ENCODE assay signal across 15 cellular contexts in the genomic region with DNA sequence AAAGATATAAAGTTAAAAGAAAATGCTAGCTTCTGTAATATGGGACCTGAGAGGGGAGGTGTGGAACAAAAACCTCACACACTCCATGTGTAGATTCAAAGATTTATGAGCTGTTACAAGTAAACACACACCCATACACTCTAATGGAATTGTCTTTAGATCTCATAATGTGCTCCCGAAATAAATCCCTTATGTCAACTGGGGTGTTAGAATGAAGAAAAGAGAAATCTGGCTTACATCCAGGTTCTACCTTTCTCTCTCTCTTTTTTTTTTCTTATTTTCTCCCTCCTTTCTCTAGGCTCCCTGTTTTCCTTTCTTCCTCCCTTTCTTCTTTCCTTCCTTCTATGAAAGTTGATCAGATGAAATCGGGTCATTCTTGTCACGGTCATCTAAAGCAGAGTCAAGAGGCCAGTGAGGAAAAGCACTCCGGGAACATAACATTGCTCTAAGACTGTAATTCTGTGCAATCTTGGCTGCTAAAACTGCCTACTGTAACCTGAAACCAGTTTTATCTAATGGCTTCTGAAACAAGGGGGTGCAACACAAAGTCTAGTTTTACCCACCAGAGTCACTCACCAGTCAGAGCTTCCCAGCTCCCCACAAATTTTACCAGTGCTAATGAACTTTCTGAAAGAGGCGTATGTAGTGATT.
DNase-seq lines count a peak whose midpoint lies in the region; TF ChIP-seq lines count a peak whose summit lies in the region.
"Had no signal": no experiment of that assay in that cellular context is flagged by ENCODE, and none has a peak within 500 bp of the region (broad histone marks: within the 10 kb centered on the region; RNA-seq: fewer than 3 reads in every experiment).

No MANE protein-coding gene starts in this region.

- DNase-seq in Calu3 (no peak), LoVo (ENCODE audit: low spot score) (peak; percentile 17), NCI-H82 treated with DMSO at 0.1 percent for 48 hours (lab: John Stamatoyannopoulos, UW; ENCODE audit: unreplicated experiment) (peak; percentile 99), iris pigment epithelial cell (ENCODE audit: low read depth) (peak; percentile 83), activated T-cell treated with anti-CD3 and anti-CD28 coated beads for 4 hours (no peak), OCI-M2 (lab: John Stamatoyannopoulos, UW; ENCODE audit: unreplicated experiment) (no peak)
- no peak for DNase-seq in activated CD4-positive, alpha-beta T cell treated with anti-CD3 and anti-CD28 coated beads for 1 hour
- DNase-seq in activated CD4-positive, alpha-beta memory T cell treated with anti-CD3 and anti-CD28 coated beads, Interleukin-2, amount 10 ng/mL, durations not matched to agents 7 days and 5 days = no peak
- DNase-seq: activated CD8-positive, alpha-beta T cell treated with anti-CD3 and anti-CD28 coated beads for 36 hours; activated gamma-delta T cell treated with Interleukin-2 at 50 U/mL for 16 hours; immature natural killer cell; naive thymus-derived CD4-positive, alpha-beta T cell; RPMI8226; small intestine; upper lobe of left lung had no signal

- no TSS peak for BruUV-seq in Calu3 (replicated peaks; lab: Mats Ljungman, UMichigan)

- H3K27ac Mint-ChIP-seq in Calu3 (ENCODE audit: unreplicated experiment) = no peak overlapping the region
- H3K27ac Mint-ChIP-seq in activated CD4-positive, alpha-beta memory T cell treated with anti-CD3 and anti-CD28 coated beads, Interleukin-2, amount 10 ng/mL, durations not matched to agents 7 days and 5 days = no peak overlapping the region
- H3K27ac Mint-ChIP-seq: activated CD8-positive, alpha-beta T cell treated with anti-CD3 and anti-CD28 coated beads for 36 hours; immature natural killer cell; naive thymus-derived CD4-positive, alpha-beta T cell had no signal

- H3K9me3 Mint-ChIP-seq in Calu3 (ENCODE audit: low read depth, unreplicated experiment) = no peaks in the 10 kb centered on the region
- H3K9me3 Mint-ChIP-seq in activated CD4-positive, alpha-beta memory T cell treated with anti-CD3 and anti-CD28 coated beads, Interleukin-2, amount 10 ng/mL, durations not matched to agents 7 days and 5 days = peaks cover 12% of the 10 kb centered on the region

- H3K27me3 Mint-ChIP-seq in Calu3 (ENCODE audit: unreplicated experiment) = no peaks in the 10 kb centered on the region
- no peaks in the 10 kb centered on the region for H3K27me3 Mint-ChIP-seq in activated CD4-positive, alpha-beta memory T cell treated with anti-CD3 and anti-CD28 coated beads, Interleukin-2, amount 10 ng/mL, durations not matched to agents 7 days and 5 days
- H3K27me3 Mint-ChIP-seq: activated CD8-positive, alpha-beta T cell treated with anti-CD3 and anti-CD28 coated beads for 36 hours had no signal

- peak overlapping the region; percentile 10 for H3K4me3 Mint-ChIP-seq in Calu3 (ENCODE audit: low read depth, unreplicated experiment)
- no peak overlapping the region for H3K4me3 Mint-ChIP-seq in activated CD4-positive, alpha-beta memory T cell treated with anti-CD3 and anti-CD28 coated beads, Interleukin-2, amount 10 ng/mL, durations not matched to agents 7 days and 5 days
- H3K4me3 Mint-ChIP-seq: activated CD8-positive, alpha-beta T cell treated with anti-CD3 and anti-CD28 coated beads for 36 hours; immature natural killer cell; naive thymus-derived CD4-positive, alpha-beta T cell had no signal

- intact Hi-C loops in Calu3 (cut with micrococcal nuclease; ENCODE audit: unreplicated experiment) = no loop called here

- H3K4me1 Mint-ChIP-seq in Calu3 (ENCODE audit: low read depth, unreplicated experiment) = peaks cover 22% of the 10 kb centered on the region
- no peaks in the 10 kb centered on the region for H3K4me1 Mint-ChIP-seq in activated CD4-positive, alpha-beta memory T cell treated with anti-CD3 and anti-CD28 coated beads, Interleukin-2, amount 10 ng/mL, durations not matched to agents 7 days and 5 days
- H3K4me1 Mint-ChIP-seq: immature natural killer cell; naive thymus-derived CD4-positive, alpha-beta T cell had no signal

- CTCF ChIA-PET in Calu3 (lab: Charles Lee) = no interaction called here
- CTCF ChIA-PET in activated CD4-positive, alpha-beta memory T cell treated with anti-CD3 and anti-CD28 coated beads, Interleukin-2, amount 10 ng/mL, durations not matched to agents 7 days and 5 days (lab: Charles Lee) = no interaction called here

- no peak for TF ChIP-seq CTCF in Calu3 (IDR thresholded peaks at IDR 0.05; ENCODE audit: unreplicated experiment)

- H3K36me3 Mint-ChIP-seq in Calu3 (ENCODE audit: insufficient read depth, unreplicated experiment) = no peaks in the 10 kb centered on the region
- H3K36me3 Mint-ChIP-seq in activated CD4-positive, alpha-beta memory T cell treated with anti-CD3 and anti-CD28 coated beads, Interleukin-2, amount 10 ng/mL, durations not matched to agents 7 days and 5 days (ENCODE audit: low read depth) = no peaks in the 10 kb centered on the region
- H3K36me3 Mint-ChIP-seq: immature natural killer cell; naive thymus-derived CD4-positive, alpha-beta T cell had no signal

- POLR2A ChIA-PET in activated CD4-positive, alpha-beta memory T cell treated with anti-CD3 and anti-CD28 coated beads, Interleukin-2, amount 10 ng/mL, durations not matched to agents 7 days and 5 days (lab: Charles Lee) = no interaction called here

Comparison
In these comparisons a context has a peak if more than half of its experiments do, and no peak if none do; other contexts are left out.
1. DNase-seq: peak in LoVo (single experiment), NCI-H82 treated with DMSO at 0.1 percent for 48 hours (single experiment) and iris pigment epithelial cell (single experiment); none in Calu3 (single experiment), activated CD4-positive, alpha-beta T cell treated with anti-CD3 and anti-CD28 coated beads for 1 hour (single experiment), activated CD4-positive, alpha-beta memory T cell treated with anti-CD3 and anti-CD28 coated beads, Interleukin-2, amount 10 ng/mL, durations not matched to agents 7 days and 5 days (single experiment), activated T-cell treated with anti-CD3 and anti-CD28 coated beads for 4 hours (single experiment) and OCI-M2 (single experiment).